8 cellular contexts compared by ENCODE assay signal in the genomic region with DNA sequence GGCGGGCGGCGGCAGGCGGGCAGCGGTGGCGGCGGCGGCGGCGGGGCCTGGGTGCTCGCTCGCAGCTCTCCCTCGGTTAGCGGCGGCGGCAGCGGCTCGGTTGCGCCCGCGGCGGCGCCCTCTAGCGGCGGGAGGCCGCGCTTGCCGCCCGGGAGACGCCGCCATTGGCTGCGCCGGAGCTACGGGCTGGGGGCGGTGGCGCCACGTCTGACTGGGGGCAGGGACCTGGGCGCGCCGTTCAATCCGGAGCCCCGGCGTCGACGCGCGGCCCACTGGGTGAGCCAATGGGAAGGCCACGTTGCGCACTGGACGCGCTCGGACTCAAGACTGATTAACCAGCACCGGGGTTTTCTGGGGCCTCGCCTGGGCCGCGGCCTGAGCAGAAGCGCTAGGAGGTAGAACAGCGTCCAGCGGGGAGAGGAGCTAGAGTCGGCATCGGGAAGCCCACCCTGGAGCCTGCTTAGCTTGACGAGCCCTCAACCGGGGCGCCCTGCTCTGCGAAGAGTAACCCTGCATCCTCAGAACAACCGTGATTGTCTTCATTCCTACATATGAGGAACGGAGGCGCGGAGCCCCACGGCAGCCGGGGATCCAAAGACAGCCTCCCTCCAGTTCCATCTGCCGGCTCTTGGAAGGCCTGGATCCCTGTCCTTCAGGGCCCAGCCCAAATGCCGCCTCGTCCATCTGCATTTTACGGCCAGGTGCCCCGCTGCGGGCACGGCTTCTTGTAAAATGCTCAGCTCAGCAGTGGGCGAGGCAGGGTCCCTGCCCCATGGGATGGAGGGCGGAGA. TPM values are rescaled to one million over a fixed set of nuclear protein-coding genes. Genes with fewer than 3 reads are reported as not detected.
A peak's percentile ranks its signal among the peaks of the same experiment; 100 is the strongest.
DNase-seq lines count a peak whose midpoint lies in the region; ATAC-seq and TF ChIP-seq lines count a peak whose summit lies in the region.

Gene ZC3H7A, minus strand, starts transcription at position 93 of the 791 bp plus-strand sequence. CDS start 14,904 bp downstream, outside the sequence.

- TF ChIP-seq CTCF in OCI-LY3 (IDR thresholded peaks at IDR 0.05; ENCODE audit: low read depth, low read length): peak; percentile 53

- peaks cover 86% of the 10 kb centered on the region for H3K79me2 ChIP-seq in OCI-LY3 (ENCODE audit: low read length)

- H3K9ac ChIP-seq in OCI-LY3 (ENCODE audit: low read length): peak within 1 kb of the TSS; percentile 99

- ATAC-seq in GM21515 (IDR thresholded peaks at IDR 0.05; ENCODE audit: unreplicated experiment): peak; percentile 90

- H3K4me2 ChIP-seq in OCI-LY3 (ENCODE audit: low read length): peak within 1 kb of the TSS; percentile 94

- H2AFZ ChIP-seq in OCI-LY3 (ENCODE audit: low read depth, low read length): no peak within 1 kb of the TSS

- H3K36me3 ChIP-seq in OCI-LY3 (replicated peaks; ENCODE audit: low read depth, low read length): peaks cover 41% of the 10 kb centered on the region

- H3K4me1 ChIP-seq in OCI-LY3 (ENCODE audit: low read length): peaks cover 56% of the 10 kb centered on the region
- H3K4me1 ChIP-seq in mononuclear cell (ENCODE audit: insufficient read depth, low read length): peaks cover 80% of the 10 kb centered on the region

- H4K20me1 ChIP-seq in OCI-LY3 (ENCODE audit: insufficient read depth, low read length): peaks cover 42% of the 10 kb centered on the region

- H3K27me3 ChIP-seq in OCI-LY3 (ENCODE audit: low read depth, low read length): no peaks in the 10 kb centered on the region
- H3K27me3 ChIP-seq in mononuclear cell (ENCODE audit: insufficient read depth, low read length): no peaks in the 10 kb centered on the region

- peak; percentile 92 for DNase-seq in DMS 273 treated with DMSO at 0.1 percent for 48 hours (lab: John Stamatoyannopoulos, UW)
- DNase-seq in HuH-7.5 (ENCODE audit: low spot score): peak; percentile 90
- DNase-seq in activated T-cell treated with anti-CD3 and anti-CD28 coated beads for 1 hour (ENCODE audit: low read depth): peak; percentile 85
- peak; percentile 91 for DNase-seq in epidermal melanocyte (ENCODE audit: insufficient read length, low spot score)
- DNase-seq in stimulated activated CD8-positive, alpha-beta memory T cell treated with anti-CD3 and anti-CD28 coated beads, Interleukin-4, amount 100 ng/mL, for 1 hour (ENCODE audit: low read depth in 2 of 2, low spot score in 1 of 2): peak; percentile 78 to 87

- H3K4me3 ChIP-seq in OCI-LY3 (ENCODE audit: low read length) (peak within 1 kb of the TSS; percentile 92), mononuclear cell (ENCODE audit: low read length) (peak within 1 kb of the TSS; percentile 93)

- H3K27ac ChIP-seq in OCI-LY3 (ENCODE audit: low read length): peak within 1 kb of the TSS; percentile 89

- H3K9me3 ChIP-seq in OCI-LY3 (ENCODE audit: insufficient read depth, low read length) (no peaks in the 10 kb centered on the region), mononuclear cell (ENCODE audit: low read depth, low read length) (no peaks in the 10 kb centered on the region)

RNA-seq across cellular contexts. Expression of gene ZC3H7A, which starts in this region (rescaled TPM):
- 107 TPM for total RNA-seq in mononuclear cell

Comparison
In these comparisons a context has a peak if more than half of its experiments do, and no peak if none do; other contexts are left out.
1. Peak in every context shown above with its lines: DNase-seq, ATAC-seq, H3K4me3 ChIP-seq and H3K27ac ChIP-seq.